8 cellular contexts compared by ENCODE assay signal in the genomic region with DNA sequence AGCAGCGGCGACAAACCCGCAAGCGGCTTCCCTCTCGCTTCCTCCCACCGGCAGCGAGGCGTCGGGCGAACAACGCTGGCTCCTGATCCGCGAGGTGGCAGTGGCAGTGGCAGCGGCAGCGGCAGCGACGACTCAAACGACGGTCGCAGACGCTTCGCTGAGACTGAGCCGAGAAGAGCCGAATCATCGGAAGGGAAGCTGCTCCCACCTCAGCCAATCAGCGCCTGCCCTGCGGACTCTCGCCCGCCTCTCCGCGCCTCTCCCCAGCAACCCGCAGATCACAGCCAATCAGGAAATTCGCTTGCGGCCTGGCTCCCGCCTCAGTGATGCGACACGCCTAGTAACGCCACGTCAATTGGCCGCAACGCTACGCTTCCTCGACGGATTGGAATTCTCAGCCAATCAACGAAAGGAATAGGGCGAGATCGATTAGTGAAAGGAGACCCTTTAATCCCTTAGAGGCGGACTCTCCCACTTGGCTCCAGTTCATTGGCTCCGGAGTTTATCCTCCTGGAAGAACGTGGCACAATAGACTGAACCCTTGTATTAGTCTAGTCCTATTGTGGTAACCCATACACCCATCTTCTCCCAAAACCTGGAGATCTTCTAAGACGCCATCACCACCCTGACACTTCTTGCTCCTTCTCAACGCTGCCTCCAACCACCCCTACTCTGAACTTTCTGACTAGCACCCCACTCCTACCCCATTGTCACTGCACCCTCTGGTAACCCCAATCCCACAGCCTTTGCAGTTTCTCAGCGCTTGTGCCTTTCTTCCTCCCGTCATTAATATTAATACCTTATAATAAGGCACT. TPM values are rescaled to one million over a fixed set of nuclear protein-coding genes. Genes with fewer than 3 reads are reported as not detected.
DNase-seq lines count a peak whose midpoint lies in the region; ATAC-seq and TF ChIP-seq lines count a peak whose summit lies in the region.

A gene (minus strand): TSS at position 165 of the 815 bp plus-strand sequence. CDS start 272 bp downstream, outside the sequence.

- intact Hi-C loops in activated B cell treated with CpG ODN at 0.5 μM for 24 hours (cut with micrococcal nuclease), result loop anchor here (1.0 kb wide), 9 partner anchors 8 to 743 kb away; a partner anchor contains a TSS

- peak within 1 kb of the TSS; percentile 93 for H3K27ac Mint-ChIP-seq in activated B cell treated with CpG ODN at 0.5 μM for 24 hours

- in situ Hi-C loops in GM18951 (cut with MboI; ENCODE audit: low sequenced_read_pairs, unreplicated experiment), result no loop called here

- TF ChIP-seq CTCF in activated B cell treated with CpG ODN at 0.5 μM for 24 hours (IDR thresholded peaks at IDR 0.05), result no peak

- peaks cover 44% of the 10 kb centered on the region for H3K4me1 Mint-ChIP-seq in activated B cell treated with CpG ODN at 0.5 μM for 24 hours

- peak; percentile 95 for TF ChIP-seq POLR2A in GM18951 (IDR thresholded peaks at IDR 0.05; ENCODE audit: extremely low read depth, insufficient read depth, insufficient read length)

- CTCF ChIA-PET in activated B cell treated with CpG ODN at 0.5 μM for 24 hours (lab: Charles Lee), result interaction anchor here (1.0 to 2.9 kb wide), 4 partner anchors 22 to 173 kb away, joined by 3 to 22 read pairs (median 8); a partner anchor contains a TSS

- peak within 1 kb of the TSS; percentile 95 for H3K27ac ChIP-seq in caudate nucleus (ENCODE audit: low read depth, low read length)

- POLR2A ChIA-PET in activated B cell treated with CpG ODN at 0.5 μM for 24 hours (lab: Charles Lee), result interaction anchor here (0.5 to 2.6 kb wide), 19 partner anchors 10 to 756 kb away, joined by 3 to 47 read pairs (median 6); a partner anchor contains a TSS

- peak within 1 kb of the TSS; percentile 89 for H3K4me3 Mint-ChIP-seq in activated B cell treated with CpG ODN at 0.5 μM for 24 hours

- H3K9me3 Mint-ChIP-seq in activated B cell treated with CpG ODN at 0.5 μM for 24 hours, result no peaks in the 10 kb centered on the region

- H3K36me3 Mint-ChIP-seq in activated B cell treated with CpG ODN at 0.5 μM for 24 hours (ENCODE audit: low read depth), result peaks cover 44% of the 10 kb centered on the region

- DNase-seq in AG08395 (ENCODE audit: low spot score) (peak; percentile 99), NCI-H345 (lab: John Stamatoyannopoulos, UW) (peak; percentile 99), activated B cell treated with CpG ODN at 0.5 μM for 24 hours (peak; percentile 88), caudate nucleus (lab: John Stamatoyannopoulos, UW) (peak; percentile 78 to 100 (median 99)), iPS-NIHi7 (ENCODE audit: extremely low spot score) (peak; percentile 99), smooth muscle cell of the brain vasculature (ENCODE audit: low read depth, low spot score) (peak; percentile 97)

- peak; percentile 86 for ATAC-seq in HG03196 (IDR thresholded peaks at IDR 0.05; ENCODE audit: unreplicated experiment)
- ATAC-seq in activated B cell treated with CpG ODN at 0.5 μM for 24 hours (ENCODE audit: low read depth), result peak; percentile 86

- H3K27me3 Mint-ChIP-seq in activated B cell treated with CpG ODN at 0.5 μM for 24 hours, result no peaks in the 10 kb centered on the region

RNA-seq across cellular contexts. Expression of the gene that starts here (rescaled TPM):
- total RNA-seq in activated B cell treated with CpG ODN at 0.5 μM for 24 hours, result 274 and 296 TPM in 2 replicates

Comparison
In these comparisons a context has a peak if more than half of its experiments do, and no peak if none do; other contexts are left out.
1. Peak in every context shown above with its lines: DNase-seq, ATAC-seq and H3K27ac ChIP-seq.